ENCODE assay signal across 21 cellular contexts in the genomic region with DNA sequence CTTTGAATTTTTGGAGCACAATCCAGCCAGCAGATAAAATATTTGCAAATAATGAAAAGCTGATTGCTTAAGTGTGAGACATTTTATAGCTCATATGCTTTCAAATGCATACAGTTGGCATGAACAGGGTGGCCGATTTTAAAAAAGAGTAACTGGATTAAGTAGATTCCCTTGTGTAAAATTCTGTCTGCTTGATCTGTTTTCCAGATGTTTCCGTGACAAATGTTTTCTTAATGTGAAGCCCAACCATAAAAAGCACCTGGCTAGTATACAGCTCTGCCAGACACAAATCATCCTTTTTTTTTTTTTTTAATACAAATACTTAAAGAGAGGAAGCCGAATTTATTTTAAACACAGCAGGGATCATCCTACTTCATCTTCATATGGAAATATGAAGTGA.
DNase-seq lines count a peak whose midpoint lies in the region; ATAC-seq and TF ChIP-seq lines count a peak whose summit lies in the region.
"Had no signal": no experiment of that assay in that cellular context is flagged by ENCODE, and none has a peak within 500 bp of the region (broad histone marks: within the 10 kb centered on the region; RNA-seq: fewer than 3 reads in every experiment).

No MANE protein-coding gene starts in this region.

- no peak for TF ChIP-seq CTCF in PC-3 (conservative IDR thresholded peaks at IDR 0.05; ENCODE audit: low read depth, low read length)

- H3K9ac ChIP-seq in PC-3 (ENCODE audit: low read length): no peak overlapping the region

- no peak overlapping the region for H2AFZ ChIP-seq in PC-3 (ENCODE audit: low read length)

- intact Hi-C loops in PC-3 (cut with micrococcal nuclease): no loop called here

- H3K4me1 ChIP-seq in PC-3 (ENCODE audit: insufficient read depth, low read length): peaks cover 11% of the 10 kb centered on the region

- H3K4me2 ChIP-seq in PC-3 (ENCODE audit: low read length): no peak overlapping the region

- no peaks in the 10 kb centered on the region for H3F3A ChIP-seq in PC-3 (ENCODE audit: low read length, unreplicated experiment)

- CTCF ChIA-PET in PC-3 (lab: Charles Lee): no interaction called here

- H3K4me3 ChIP-seq in PC-3 (ENCODE audit: low read length): no peak overlapping the region

- H3K27me3 ChIP-seq in PC-3 (ENCODE audit: low read length): no peaks in the 10 kb centered on the region

- no peak overlapping the region for H3K27ac ChIP-seq in PC-3 (ENCODE audit: low read length)

- ATAC-seq in PC-3 (no peak), HG02610 (IDR thresholded peaks at IDR 0.05; ENCODE audit: unreplicated experiment) (no peak)
- ATAC-seq: activated CD4-positive, alpha-beta T cell treated with anti-CD3 and anti-CD28 coated beads for 36 hours; activated T-cell treated with anti-CD3 and anti-CD28 coated beads, Interleukin-2, amount 50 U/mL, for 72 hours; CD8-positive, alpha-beta T cell had no signal

- POLR2A ChIA-PET in PC-3 (lab: Charles Lee; ENCODE audit: unreplicated experiment): no interaction called here

- no peaks in the 10 kb centered on the region for H3K36me3 ChIP-seq in PC-3 (ENCODE audit: low read depth, low read length)

- peak; percentile 25 for DNase-seq in GM04504 (ENCODE audit: low read depth)
- peak; percentile 22 for DNase-seq in SK-N-DZ (ENCODE audit: low spot score)
- peak; percentile 64 for DNase-seq in fibroblast of gingiva (ENCODE audit: low read depth)
- peak; percentile 26 for DNase-seq in pulmonary artery endothelial cell (ENCODE audit: low read depth, low spot score)
- no peak for DNase-seq in NCI-H146 (lab: John Stamatoyannopoulos, UW)
- no peak for DNase-seq in PC-3
- DNase-seq: activated CD4-positive, alpha-beta T cell treated with anti-CD3 and anti-CD28 coated beads for 36 hours; activated naive CD4-positive, alpha-beta T cell treated with anti-CD3 and anti-CD28 coated beads, Interleukin-2, amount 10 ng/mL, durations not matched to agents 7 days and 5 days; activated T-cell treated with anti-CD3 and anti-CD28 coated beads, Interleukin-2, amount 50 U/mL, for 72 hours; CD8-positive, alpha-beta T cell; DND-41; erythroblast; kidney glomerular epithelial cell; mammary epithelial cell; NCI-H1436; occipital lobe; retina; SHP77 treated with DMSO at 0.1 percent for 48 hours; stimulated activated CD4-positive, alpha-beta T cell treated with anti-CD3 and anti-CD28 coated beads, Interleukin-4, amount 100 ng/mL, for 24 hours; stimulated activated naive CD4-positive, alpha-beta T cell treated with Interleukin-2 at 50 U/mL for 16 hours had no signal

- H3K9me3 ChIP-seq in PC-3 (ENCODE audit: low read length): no peaks in the 10 kb centered on the region

- no TSS peak for BruUV-seq in PC-3 (replicated peaks; lab: Mats Ljungman, UMichigan)

- no peaks in the 10 kb centered on the region for H3K79me2 ChIP-seq in PC-3 (ENCODE audit: low read length)

- H4K20me1 ChIP-seq in PC-3 (ENCODE audit: low read length): no peaks in the 10 kb centered on the region

- no peaks in the 10 kb centered on the region for H3K9me2 ChIP-seq in PC-3 (replicated peaks; ENCODE audit: low read length)

Comparison
In these comparisons a context has a peak if more than half of its experiments do, and no peak if none do; other contexts are left out.
1. DNase-seq: peak in GM04504 (single experiment), SK-N-DZ (single experiment), fibroblast of gingiva (single experiment) and pulmonary artery endothelial cell (single experiment); none in NCI-H146 (single experiment) and PC-3 (single experiment).